Comparison of ENCODE assay signal across 8 cellular contexts in the genomic region with DNA sequence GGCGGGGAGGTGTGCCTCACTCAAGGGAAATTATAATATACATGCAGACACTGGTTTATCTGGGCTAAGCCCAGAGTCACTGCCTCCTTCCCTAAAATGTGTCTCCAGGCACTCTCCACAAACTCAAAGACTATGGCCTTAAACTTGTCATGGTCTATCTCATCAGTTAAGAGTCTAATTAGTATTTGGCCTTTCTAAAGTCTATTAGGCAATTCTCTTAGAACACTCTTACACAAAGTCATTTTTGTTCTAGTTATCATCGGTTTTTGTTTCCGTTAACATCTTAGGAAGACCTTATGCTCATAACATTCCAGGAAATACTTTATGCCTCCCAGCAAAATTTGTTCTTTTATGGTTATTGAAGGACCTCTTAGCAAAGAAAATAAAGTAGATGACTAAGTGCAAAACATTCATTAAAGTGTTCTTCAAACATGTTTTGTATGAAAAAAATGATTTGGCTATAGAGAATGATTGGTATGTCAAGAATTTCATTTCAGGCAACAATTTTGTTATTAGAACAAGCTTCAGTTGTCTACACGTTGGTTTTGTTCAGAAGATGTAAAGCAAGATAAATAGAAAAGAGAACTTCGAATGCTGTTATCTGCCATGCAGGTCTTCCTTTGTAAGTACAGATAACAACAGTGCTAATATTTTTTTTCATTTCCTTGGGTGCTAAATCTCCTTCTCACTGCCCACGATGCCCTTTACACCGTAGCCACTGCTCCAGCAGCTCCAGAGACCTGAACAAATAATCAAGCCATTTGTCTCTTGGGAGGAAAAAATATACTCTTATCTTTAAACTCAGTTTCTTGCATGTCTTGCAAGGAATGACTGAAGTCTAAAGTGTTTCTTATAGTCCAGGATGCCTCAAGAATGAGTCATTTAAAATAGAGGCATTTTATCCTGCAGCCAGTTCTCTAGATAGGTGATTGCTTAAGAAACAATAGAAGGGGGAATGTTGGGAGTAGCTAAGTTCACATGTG.
DNase-seq lines count a peak whose midpoint lies in the region; ATAC-seq and FAIRE-seq lines count a peak whose summit lies in the region.
"Had no signal": no experiment of that assay in that cellular context is flagged by ENCODE, and none has a peak within 500 bp of the region (broad histone marks: within the 10 kb centered on the region; RNA-seq: fewer than 3 reads in every experiment).

No MANE protein-coding gene starts in this region.

- peak; percentile 83 for DNase-seq in HS-5 (ENCODE audit: low read depth)
- peak; percentile 24 for DNase-seq in amniotic stem cell (lab: John Stamatoyannopoulos, UW)
- peak; percentile 22 for DNase-seq in hepatic stellate cell (ENCODE audit: low spot score)
- DNase-seq in urothelium cell line (ENCODE audit: low spot score), result peak; percentile 18
- DNase-seq in Right ventricle myocardium superior, result no peak
- DNase-seq in hypothalamus (lab: John Stamatoyannopoulos, UW), result no peak
- DNase-seq in DMS114 treated with DMSO at 0.1 percent for 48 hours (lab: John Stamatoyannopoulos, UW; ENCODE audit: unreplicated experiment), result no peak
- DNase-seq: activated gamma-delta T cell had no signal

- no peak for FAIRE-seq in urothelium cell line (lab: Jason Lieb, UNC)

- no peak for ATAC-seq in Right ventricle myocardium superior (ENCODE audit: poor library complexity)

- intact Hi-C loops in Right ventricle myocardium superior (cut with DNase I), result no loop called here

Comparison
In these comparisons a context has a peak if more than half of its experiments do, and no peak if none do; other contexts are left out.
1. DNase-seq: peak in HS-5 (single experiment), amniotic stem cell (single experiment), hepatic stellate cell (single experiment) and urothelium cell line (single experiment); none in Right ventricle myocardium superior (single experiment), hypothalamus (0 of 51) and DMS114 treated with DMSO at 0.1 percent for 48 hours (single experiment).